ENCODE assay signal across 21 cellular contexts in the genomic region with DNA sequence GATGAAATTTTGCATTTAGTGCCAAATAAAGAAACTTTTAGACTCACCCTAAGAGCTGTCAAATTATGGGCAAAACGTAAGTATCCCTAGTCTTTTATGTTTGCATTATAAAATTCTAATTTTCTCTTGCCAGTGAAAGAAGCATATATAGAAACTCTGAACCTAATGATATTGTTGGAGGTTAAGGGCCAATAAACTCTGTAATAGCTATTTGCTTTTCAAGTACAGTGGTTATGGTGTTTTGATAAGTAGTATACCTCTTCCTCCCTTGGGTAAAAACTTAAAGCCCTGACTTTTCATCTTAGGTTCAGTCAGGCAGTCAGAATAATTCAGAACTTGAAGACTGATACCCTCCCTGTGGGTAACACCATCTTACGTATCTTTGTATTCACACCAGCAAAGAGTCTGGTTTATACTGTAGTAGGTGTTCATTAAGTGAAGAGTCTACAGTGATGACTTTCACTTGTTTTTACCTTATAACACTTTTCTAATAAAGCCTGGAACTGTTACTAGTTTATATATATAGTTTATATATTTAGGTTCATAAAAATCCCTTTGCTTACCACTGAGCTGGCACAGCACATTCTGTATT. TPM values are rescaled to one million over a fixed set of nuclear protein-coding genes. Genes with fewer than 3 reads are reported as not detected.
DNase-seq lines count a peak whose midpoint lies in the region; ATAC-seq, FAIRE-seq and TF ChIP-seq lines count a peak whose summit lies in the region.
"Had no signal": no experiment of that assay in that cellular context is flagged by ENCODE, and none has a peak within 500 bp of the region (broad histone marks: within the 10 kb centered on the region; RNA-seq: fewer than 3 reads in every experiment).

No MANE protein-coding gene starts in this region.

- DNase-seq in natural killer cell (no peak), mucosa of descending colon (no peak), HTR-8/SVneo (ENCODE audit: insufficient read length, low spot score) (no peak), NCI-H748 (lab: John Stamatoyannopoulos, UW; ENCODE audit: unreplicated experiment) (no peak)
- no peak for DNase-seq in natural killer cell treated with Interleukin-12 subunit alpha and Interleukin-12 subunit beta and Interleukin-15 and Interleukin-18, amount 100 ng/mL, for 72 hours (ENCODE audit: low spot score)
- DNase-seq in stimulated activated naive CD4-positive, alpha-beta T cell (lab: John Stamatoyannopoulos, UW): no peak
- DNase-seq: AML-193; Caco-2; Calu3; CD4-positive, alpha-beta T cell; CD8-positive, alpha-beta T cell; GF-D8 had no signal

- H3K27ac Mint-ChIP-seq in natural killer cell: peak overlapping the region; percentile 27 to 67
- H3K27ac Mint-ChIP-seq in natural killer cell treated with Interleukin-12 subunit alpha and Interleukin-12 subunit beta and Interleukin-15 and Interleukin-18, amount 100 ng/mL, for 72 hours: no peak overlapping the region
- H3K27ac Mint-ChIP-seq: B cell; CD4-positive, alpha-beta T cell; CD8-positive, alpha-beta T cell had no signal

- H3K9me3 Mint-ChIP-seq in natural killer cell: no peaks in the 10 kb centered on the region
- H3K9me3 Mint-ChIP-seq in natural killer cell treated with Interleukin-12 subunit alpha and Interleukin-12 subunit beta and Interleukin-15 and Interleukin-18, amount 100 ng/mL, for 72 hours: no peaks in the 10 kb centered on the region
- H3K9me3 Mint-ChIP-seq: CD4-positive, alpha-beta T cell; CD8-positive, alpha-beta T cell had no signal

- TF ChIP-seq CTCF in natural killer cell (IDR thresholded peaks at IDR 0.05) (no peak), VCaP (conservative IDR thresholded peaks at IDR 0.05) (no peak), mucosa of descending colon (IDR thresholded peaks at IDR 0.05) (no peak)

- no peaks in the 10 kb centered on the region for H3K27me3 Mint-ChIP-seq in natural killer cell (ENCODE audit: low read depth in 2 of 2)
- no peaks in the 10 kb centered on the region for H3K27me3 Mint-ChIP-seq in natural killer cell treated with Interleukin-12 subunit alpha and Interleukin-12 subunit beta and Interleukin-15 and Interleukin-18, amount 100 ng/mL, for 72 hours
- H3K27me3 Mint-ChIP-seq: B cell; CD4-positive, alpha-beta T cell had no signal

- ATAC-seq in natural killer cell (peak; percentile 68 to 91 (median 70)), mucosa of descending colon (peak; percentile 55)
- ATAC-seq in natural killer cell treated with Interleukin-12 subunit alpha and Interleukin-12 subunit beta and Interleukin-15 and Interleukin-18, amount 100 ng/mL, for 72 hours: no peak
- ATAC-seq: A549; CD8-positive, alpha-beta T cell had no signal

- H3K4me3 ChIP-seq in mucosa of descending colon: no peak overlapping the region
- H3K4me3 ChIP-seq: A549; BLaER1 treated with 17β-estradiol and CSF1 and Interleukin-3, amounts not matched to agents 10 nM and 100 nM had no signal

- no peaks in the 10 kb centered on the region for H3K36me3 ChIP-seq in mucosa of descending colon (ENCODE audit: low read depth)

- H3K36me3 Mint-ChIP-seq in natural killer cell: peaks cover 32% of the 10 kb centered on the region
- peaks cover 20% of the 10 kb centered on the region for H3K36me3 Mint-ChIP-seq in natural killer cell treated with Interleukin-12 subunit alpha and Interleukin-12 subunit beta and Interleukin-15 and Interleukin-18, amount 100 ng/mL, for 72 hours

- no peak for FAIRE-seq in HTR-8/SVneo (lab: Jason Lieb, UNC)
- FAIRE-seq: A549, D721Med, G401.6, GM12891 had no signal

- H3K27ac ChIP-seq in VCaP: peak overlapping the region; percentile 62
- H3K27ac ChIP-seq: 22Rv1; A549; BLaER1 treated with 17β-estradiol and CSF1 and Interleukin-3, amounts not matched to agents 10 nM and 100 nM; C4-2B had no signal

- no peaks in the 10 kb centered on the region for H3K9me3 ChIP-seq in mucosa of descending colon
- H3K9me3 ChIP-seq: A549; BLaER1 treated with 17β-estradiol and CSF1 and Interleukin-3, amounts not matched to agents 10 nM and 100 nM; Caco-2 had no signal

- H3K4me1 Mint-ChIP-seq in natural killer cell: peaks cover 5 to 9% of the 10 kb centered on the region in 2 donors
- H3K4me1 Mint-ChIP-seq in natural killer cell treated with Interleukin-12 subunit alpha and Interleukin-12 subunit beta and Interleukin-15 and Interleukin-18, amount 100 ng/mL, for 72 hours (ENCODE audit: low read depth in 2 of 2): peaks cover 0 to 2% of the 10 kb centered on the region in 2 donors
- H3K4me1 Mint-ChIP-seq: B cell had no signal

- intact Hi-C loops in natural killer cell (cut with micrococcal nuclease): no loop called here
- intact Hi-C loops in mucosa of descending colon (cut with DNase I, micrococcal nuclease): no loop called here

- no peak overlapping the region for H3K4me3 Mint-ChIP-seq in natural killer cell
- H3K4me3 Mint-ChIP-seq in natural killer cell treated with Interleukin-12 subunit alpha and Interleukin-12 subunit beta and Interleukin-15 and Interleukin-18, amount 100 ng/mL, for 72 hours: no peak overlapping the region
- H3K4me3 Mint-ChIP-seq: B cell; CD4-positive, alpha-beta T cell; CD8-positive, alpha-beta T cell had no signal

- no peaks in the 10 kb centered on the region for H3K4me1 ChIP-seq in mucosa of descending colon (ENCODE audit: low read depth)
- H3K4me1 ChIP-seq: A549, Caco-2 had no signal

RNA-seq across cellular contexts. Expression of a gene that starts 19.1 kb away (rescaled TPM):
- total RNA-seq in natural killer cell: 10 to 100 TPM; 19.6 to 25.4 (median 19.8) TPM
- total RNA-seq in natural killer cell treated with Interleukin-12 subunit alpha and Interleukin-12 subunit beta and Interleukin-15 and Interleukin-18, amount 100 ng/mL, for 72 hours: 10 to 100 TPM; 17.3 to 19.8 TPM
- 10 to 100 TPM in 2 of 3 donors, 1 to 10 TPM in 1; 9.1 to 14.5 (median 10.1) TPM for total RNA-seq in mucosa of descending colon

Comparison
In these comparisons a context has a peak if more than half of its experiments do, and no peak if none do; other contexts are left out.
1. ATAC-seq: peak in natural killer cell (3 of 3) and mucosa of descending colon (single experiment); none in natural killer cell treated with Interleukin-12 subunit alpha and Interleukin-12 subunit beta and Interleukin-15 and Interleukin-18, amount 100 ng/mL, for 72 hours (0 of 2).
2. H3K27ac Mint-ChIP-seq: peak in natural killer cell (2 of 2); none in natural killer cell treated with Interleukin-12 subunit alpha and Interleukin-12 subunit beta and Interleukin-15 and Interleukin-18, amount 100 ng/mL, for 72 hours (0 of 2).